Comparison of ENCODE assay signal across 8 cellular contexts in genomic region chr18:62982600-62983251, GRCh38.
A peak's percentile ranks its signal among the peaks of the same experiment; 100 is the strongest.
DNase-seq lines count a peak whose midpoint lies in the region; ATAC-seq, FAIRE-seq and TF ChIP-seq lines count a peak whose summit lies in the region.

No MANE protein-coding gene starts in this region.

- TF ChIP-seq POLR2A in H54 (IDR thresholded peaks at IDR 0.05; ENCODE audit: low read depth, low read length), result no peak

- peak; percentile 67 for DNase-seq in ELR (ENCODE audit: low read depth)
- peak; percentile 27 for DNase-seq in HPDE6-E6E7 (ENCODE audit: extremely low spot score)
- DNase-seq in RWPE2 (ENCODE audit: low spot score), result no peak
- DNase-seq in activated naive CD4-positive, alpha-beta T cell treated with anti-CD3 and anti-CD28 coated beads, Interleukin-2, amount 50 U/mL, for 16 hours, result peak; percentile 52
- DNase-seq in glomerular endothelial cell (ENCODE audit: extremely low read depth, low read depth, low spot score), result peak; percentile 34
- DNase-seq in pancreas, result peak in 3 of 6 donors; percentile 29 to 64 (median 56)
- DNase-seq in ureter (ENCODE audit: low spot score), result peak; percentile 59
- no peak for DNase-seq in H54 (ENCODE audit: insufficient read length, low spot score)

- intact Hi-C loops in pancreas (cut with DNase I), result loop anchor here in 2 of 3 donors (5.0 to 10.0 kb wide), 2 partner anchors 270 to 278 kb away; no protein-coding TSS in a partner anchor

- 26 to 29% methylated on average over 11 of the region's 11 CpGs for WGBS in pancreas, 2 donors

- ATAC-seq in RWPE2 (ENCODE audit: low read depth) (no peak), pancreas (peak; percentile 77 to 94 (median 87))

- TF ChIP-seq CTCF in RWPE2 (IDR thresholded peaks at IDR 0.05; ENCODE audit: poor library complexity, severe bottlenecking) (peak; percentile 75), pancreas (IDR thresholded peaks at IDR 0.05) (peak; percentile 50 to 67 (median 58))

- H3K4me3 ChIP-seq in RWPE2 (ENCODE audit: severe bottlenecking) (no peak overlapping the region), pancreas (peak overlapping the region in 1 of 4 donors; percentile 29)

- H3K27ac ChIP-seq in RWPE2 (ENCODE audit: poor library complexity, severe bottlenecking) (no peak overlapping the region), pancreas (no peak overlapping the region)

- H3K9me3 ChIP-seq in RWPE2 (ENCODE audit: severe bottlenecking), result no peaks in the 10 kb centered on the region
- no peaks in the 10 kb centered on the region for H3K9me3 ChIP-seq in pancreas

- FAIRE-seq in pancreas (lab: Jason Lieb, UNC) (peak; percentile 13), H54 (lab: Jason Lieb, UNC) (no peak)

- H3K27me3 ChIP-seq in RWPE2 (ENCODE audit: insufficient read depth, poor library complexity, severe bottlenecking) (no peaks in the 10 kb centered on the region), pancreas (no peaks in the 10 kb centered on the region)

- H3K4me1 ChIP-seq in RWPE2 (ENCODE audit: insufficient read depth, poor library complexity, severe bottlenecking) (no peaks in the 10 kb centered on the region), pancreas (no peaks in the 10 kb centered on the region)

- H3K36me3 ChIP-seq in RWPE2 (ENCODE audit: low read depth), result peaks cover 6% of the 10 kb centered on the region
- peaks cover 0 to 14% (median 4%) of the 10 kb centered on the region in 3 donors for H3K36me3 ChIP-seq in pancreas

Comparison
In these comparisons a context has a peak if more than half of its experiments do, and no peak if none do; other contexts are left out.
1. DNase-seq: peak in ELR (single experiment), HPDE6-E6E7 (single experiment), activated naive CD4-positive, alpha-beta T cell treated with anti-CD3 and anti-CD28 coated beads, Interleukin-2, amount 50 U/mL, for 16 hours (single experiment), glomerular endothelial cell (single experiment) and ureter (single experiment); none in RWPE2 (single experiment) and H54 (single experiment).